ENCODE assay signal across 18 cellular contexts in genomic region chr17:49975531-49975930, GRCh38. TPM values are rescaled to one million over a fixed set of nuclear protein-coding genes. Genes with fewer than 3 reads are reported as not detected.
DNase-seq lines count a peak whose midpoint lies in the region; ATAC-seq, FAIRE-seq and TF ChIP-seq lines count a peak whose summit lies in the region.
"Had no signal": no experiment of that assay in that cellular context is flagged by ENCODE, and none has a peak within 500 bp of the region (broad histone marks: within the 10 kb centered on the region; RNA-seq: fewer than 3 reads in every experiment).

No MANE protein-coding gene starts in this region.

- no peak for ATAC-seq in stimulated activated naive CD8-positive, alpha-beta T cell treated with anti-CD3 and anti-CD28 coated beads, Interleukin-15, Interleukin-2, amounts not matched to agents 100 U/mL and 50 U/mL, for 24 hours

- no peak overlapping the region for H3K27ac ChIP-seq in SK-N-MC

- FAIRE-seq in HTR-8/SVneo (lab: Jason Lieb, UNC) = peak; percentile 60
- FAIRE-seq: GM12892 had no signal

- TF ChIP-seq CTCF in GM20000 (IDR thresholded peaks at IDR 0.05; ENCODE audit: extremely low read depth, missing control alignments) = no peak

- no peak for DNase-seq in HTR-8/SVneo (ENCODE audit: insufficient read length, low spot score)
- no peak for DNase-seq in SK-N-MC (ENCODE audit: low read depth, low spot score)
- peak; percentile 92 for DNase-seq in islet precursor cell
- no peak for DNase-seq in stimulated activated naive CD8-positive, alpha-beta T cell treated with anti-CD3 and anti-CD28 coated beads, Interleukin-15, Interleukin-2, amounts not matched to agents 100 U/mL and 50 U/mL, for 24 hours
- no peak for DNase-seq in GM19240 (ENCODE audit: insufficient read length, low spot score)
- DNase-seq in occipital lobe (lab: John Stamatoyannopoulos, UW) = no peak
- no peak for DNase-seq in GM20000 (ENCODE audit: low spot score)
- DNase-seq: CD4-positive, alpha-beta memory T cell; DND-41; GOT3; MM.1S; NCI-H1048; NCI-H1436; NCI-H1930; NCI-H226; SHP77; SK-N-SH had no signal

- H3K4me3 ChIP-seq in SK-N-MC = peak overlapping the region; percentile 4; the same call in 1 of the 2 replicates

- H3K36me3 ChIP-seq in SK-N-MC (ENCODE audit: insufficient read depth, low read length) = no peaks in the 10 kb centered on the region

- no peaks in the 10 kb centered on the region for H3K9me3 ChIP-seq in SK-N-MC (ENCODE audit: low read depth, low read length)
- H3K9me3 ChIP-seq: SK-N-SH had no signal

- H3K9ac ChIP-seq in SK-N-MC (ENCODE audit: insufficient read length) = no peak overlapping the region
- H3K9ac ChIP-seq: SK-N-SH had no signal

RNA-seq across cellular contexts. Expression of gene DLX4, which starts 6.5 kb away (rescaled TPM):
- total RNA-seq in occipital lobe = not detected

RNA-seq across cellular contexts. Expression of gene DLX3, which starts 19.5 kb away (rescaled TPM):
- total RNA-seq in occipital lobe = not detected
- total RNA-seq: CD4-positive, alpha-beta memory T cell had no signal
